In genomic region chr6:42959917-42960242, GRCh38 we compare ENCODE assay signal across 9 cellular contexts. TPM values are rescaled to one million over a fixed set of nuclear protein-coding genes. Genes with fewer than 3 reads are reported as not detected.
A peak's percentile ranks its signal among the peaks of the same experiment; 100 is the strongest.
DNase-seq lines count a peak whose midpoint lies in the region; ATAC-seq and TF ChIP-seq lines count a peak whose summit lies in the region.
"Had no signal": no experiment of that assay in that cellular context is flagged by ENCODE, and none has a peak within 500 bp of the region (broad histone marks: within the 10 kb centered on the region; RNA-seq: fewer than 3 reads in every experiment).

No MANE protein-coding gene starts in this region.

- H3K4me3 Mint-ChIP-seq in T-helper 1 cell treated with Interleukin-12 subunit alpha and Interleukin-12 subunit beta and Interleukin-4 antibody, amounts not matched to agents 30 μg/mL and 1 μg/mL, for 36 hours = peak overlapping the region; percentile 42
- peak overlapping the region; percentile 78 to 92 for H3K4me3 Mint-ChIP-seq in stimulated activated naive CD8-positive, alpha-beta T cell treated with anti-CD3 and anti-CD28 coated beads, Interleukin-15, amount 100 ng/mL, for 72 hours

- no peak overlapping the region for H3K27ac Mint-ChIP-seq in T-helper 1 cell treated with Interleukin-12 subunit alpha and Interleukin-12 subunit beta and Interleukin-4 antibody, amounts not matched to agents 30 μg/mL and 1 μg/mL, for 36 hours
- H3K27ac Mint-ChIP-seq in stimulated activated naive CD8-positive, alpha-beta T cell treated with anti-CD3 and anti-CD28 coated beads, Interleukin-15, amount 100 ng/mL, for 72 hours = no peak overlapping the region

- peak overlapping the region in 2 of 3 experiments; percentile 45 to 59 for H3K4me3 ChIP-seq in mammary epithelial cell (replicated peaks in 1 of 3; ENCODE audit: insufficient read depth in 1 of 3, low read depth in 2 of 3, low read length in 3 of 3)

- peak overlapping the region; percentile 99 for H3K4me2 ChIP-seq in mammary epithelial cell (ENCODE audit: insufficient read depth, low read depth, low read length)

- in situ Hi-C loops in mammary epithelial cell (cut with MboI; ENCODE audit: low sequenced_read_pairs in 2 of 2) = no loop called here

- DNase-seq in T-helper 1 cell = no peak
- DNase-seq in mammary epithelial cell = no peak
- DNase-seq in left colon = no peak
- no peak for DNase-seq in stimulated activated naive CD8-positive, alpha-beta T cell treated with anti-CD3 and anti-CD28 coated beads, Interleukin-15, amount 100 ng/mL, for 72 hours
- no peak for DNase-seq in caudate nucleus (lab: John Stamatoyannopoulos, UW)
- DNase-seq in stimulated activated CD4-positive, alpha-beta T cell treated with anti-CD3 and anti-CD28 coated beads, Interleukin-4, amount 100 ng/mL, for 4 hours = no peak
- DNase-seq: stimulated activated naive CD4-positive, alpha-beta T cell treated with Interleukin-2 at 50 U/mL for 16 hours had no signal

- BruUV-seq in mammary epithelial cell (replicated peaks; lab: Mats Ljungman, UMichigan) = no TSS peak

- H3K9me3 ChIP-seq in mammary epithelial cell (replicated peaks; ENCODE audit: insufficient read depth, low read length) = no peaks in the 10 kb centered on the region

- intact Hi-C loops in mammary epithelial cell (cut with micrococcal nuclease) = loop anchor here (1.0 to 5.0 kb wide), 4 partner anchors 31 to 92 kb away; partner anchors contain the start of genes CNPY3, CUL7, KLHDC3 and MEA1
- intact Hi-C loops in left colon (cut with DNase I, micrococcal nuclease) = no loop called here

- H3K36me3 ChIP-seq in mammary epithelial cell (ENCODE audit: insufficient read depth, low read length) = no peaks in the 10 kb centered on the region

- ATAC-seq in left colon (peak; percentile 22), GM19452 (IDR thresholded peaks at IDR 0.05; ENCODE audit: unreplicated experiment) (no peak)
- ATAC-seq in stimulated activated naive CD8-positive, alpha-beta T cell treated with anti-CD3 and anti-CD28 coated beads, Interleukin-15, amount 100 ng/mL, for 72 hours = no peak

- CTCF ChIA-PET in mammary epithelial cell (lab: Charles Lee; ENCODE audit: low non-redundant PET) = interaction anchor here (0.6 kb wide), 1 partner anchor 29 kb away, joined by 6 read pairs; no protein-coding TSS in a partner anchor

- no peaks in the 10 kb centered on the region for H3K9me3 Mint-ChIP-seq in T-helper 1 cell treated with Interleukin-12 subunit alpha and Interleukin-12 subunit beta and Interleukin-4 antibody, amounts not matched to agents 30 μg/mL and 1 μg/mL, for 36 hours
- H3K9me3 Mint-ChIP-seq in stimulated activated naive CD8-positive, alpha-beta T cell treated with anti-CD3 and anti-CD28 coated beads, Interleukin-15, amount 100 ng/mL, for 72 hours = no peaks in the 10 kb centered on the region

- H3K4me1 Mint-ChIP-seq in T-helper 1 cell treated with Interleukin-12 subunit alpha and Interleukin-12 subunit beta and Interleukin-4 antibody, amounts not matched to agents 30 μg/mL and 1 μg/mL, for 36 hours (ENCODE audit: low read depth) = peaks cover 4% of the 10 kb centered on the region
- peaks cover 21% of the 10 kb centered on the region for H3K4me1 Mint-ChIP-seq in stimulated activated naive CD8-positive, alpha-beta T cell treated with anti-CD3 and anti-CD28 coated beads, Interleukin-15, amount 100 ng/mL, for 72 hours

- dilution Hi-C loops in mammary epithelial cell (cut with HindIII; ENCODE audit: low sequenced_read_pairs) = no loop called here

- no peaks in the 10 kb centered on the region for H3K27me3 ChIP-seq in mammary epithelial cell (ENCODE audit: insufficient read depth, low read length)

- peaks cover 16% of the 10 kb centered on the region for H3K4me1 ChIP-seq in mammary epithelial cell (ENCODE audit: insufficient read depth, low read length)

- 39% methylated on average over 11 of the region's 13 CpGs for WGBS in mammary epithelial cell (ENCODE audit: low coverage, missing lambda C conversion rate)

- no peaks in the 10 kb centered on the region for H4K20me1 ChIP-seq in mammary epithelial cell (ENCODE audit: insufficient read depth, low read length)

- peaks cover 13% of the 10 kb centered on the region for H3K27me3 Mint-ChIP-seq in T-helper 1 cell treated with Interleukin-12 subunit alpha and Interleukin-12 subunit beta and Interleukin-4 antibody, amounts not matched to agents 30 μg/mL and 1 μg/mL, for 36 hours (ENCODE audit: low read depth)
- H3K27me3 Mint-ChIP-seq in stimulated activated naive CD8-positive, alpha-beta T cell treated with anti-CD3 and anti-CD28 coated beads, Interleukin-15, amount 100 ng/mL, for 72 hours = peaks cover 8% of the 10 kb centered on the region

- H3K79me2 ChIP-seq in mammary epithelial cell (ENCODE audit: insufficient read depth, low read length) = no peaks in the 10 kb centered on the region

- H3K36me3 Mint-ChIP-seq in T-helper 1 cell treated with Interleukin-12 subunit alpha and Interleukin-12 subunit beta and Interleukin-4 antibody, amounts not matched to agents 30 μg/mL and 1 μg/mL, for 36 hours (ENCODE audit: low read depth) = peaks cover 14% of the 10 kb centered on the region

- H3K9ac ChIP-seq in mammary epithelial cell (ENCODE audit: insufficient read depth, low read length) = no peak overlapping the region

- TF ChIP-seq CTCF in mammary epithelial cell (conservative IDR thresholded peaks at IDR 0.05 in 1 of 2, IDR thresholded peaks at IDR 0.05 in 1 of 2; ENCODE audit: extremely low read depth in 1 of 2, insufficient read depth in 1 of 2, low read depth in 1 of 2, low read length in 2 of 2) = no peak

- H3K27ac ChIP-seq in mammary epithelial cell (ENCODE audit: insufficient read depth, low read depth, low read length) = no peak overlapping the region
- no peak overlapping the region for H3K27ac ChIP-seq in caudate nucleus (ENCODE audit: low read depth, low read length)

- H2AFZ ChIP-seq in mammary epithelial cell (ENCODE audit: low read depth, low read length) = peak overlapping the region; percentile 96

RNA-seq across cellular contexts. Expression of gene GNMT, which starts 0.7 kb away (rescaled TPM):
- under 1 TPM; 0.17 to 0.66 TPM for total RNA-seq in mammary epithelial cell
- polyA plus RNA-seq in mammary epithelial cell = 0.16 TPM
- not detected for polyA minus RNA-seq in mammary epithelial cell
- total RNA-seq in left colon = under 1 TPM in 1 of 2 donors, not detected in 1; 0.37 TPM

RNA-seq across cellular contexts. Expression of gene PEX6, which starts 19.1 kb away (rescaled TPM):
- total RNA-seq in mammary epithelial cell = 10 to 100 TPM; 12.9 to 22.2 TPM
- polyA plus RNA-seq in mammary epithelial cell = 7.8 TPM
- 19.7 TPM for polyA minus RNA-seq in mammary epithelial cell
- 10 to 100 TPM; 22.4 to 26.9 TPM for total RNA-seq in left colon

RNA-seq across cellular contexts. Expression of gene PPP2R5D, which starts 24.5 kb away (rescaled TPM):
- total RNA-seq in mammary epithelial cell (10 to 100 TPM; 32.2 to 35.6 TPM), left colon (10 to 100 TPM; 33.7 to 36.4 TPM)
- polyA plus RNA-seq in mammary epithelial cell = 54.8 TPM
- 197 TPM for polyA minus RNA-seq in mammary epithelial cell

RNA-seq across cellular contexts. Expression of gene CNPY3, which starts 30.6 kb away (rescaled TPM):
- total RNA-seq in mammary epithelial cell (10 to 100 TPM; 30.6 to 33.0 TPM), left colon (10 to 100 TPM; 19.6 to 25.9 TPM)
- 36.5 TPM for polyA plus RNA-seq in mammary epithelial cell
- 29.0 TPM for polyA minus RNA-seq in mammary epithelial cell

RNA-seq across cellular contexts. Expression of gene PTCRA, which starts 44.0 kb away (rescaled TPM):
- total RNA-seq in mammary epithelial cell = not detected
- not detected for polyA plus RNA-seq in mammary epithelial cell
- not detected for polyA minus RNA-seq in mammary epithelial cell
- total RNA-seq in left colon = not detected
